In genomic region chr20:841568-842546, GRCh38 we compare ENCODE assay signal across 2 cellular contexts.
TF ChIP-seq lines count a peak whose summit lies in the region.

No MANE protein-coding gene starts in this region.

TF ChIP-seq in A549, 52 proteins besides CTCF, POLR2A, EP300 and RAD21 (continued from another document):
- TF ChIP-seq EHF (CRISPR knock-in tag; IDR thresholded peaks at IDR 0.05) (no peak), MAFK (IDR thresholded peaks at IDR 0.05; ENCODE audit: partially characterized antibody) (no peak), HDAC2 (IDR thresholded peaks at IDR 0.05) (no peak), SREBF2 (IDR thresholded peaks at IDR 0.05) (no peak), ZNF302 (CRISPR knock-in tag; IDR thresholded peaks at IDR 0.05) (no peak), EHMT2 (IDR thresholded peaks at IDR 0.05; ENCODE audit: low read depth) (no peak)

TF ChIP-seq in HCT116, 20 proteins besides CTCF, POLR2A, EP300 and RAD21 (continued from another document):
- TF ChIP-seq REST (IDR thresholded peaks at IDR 0.05; ENCODE audit: low read depth) (no peak), ATF3 (IDR thresholded peaks at IDR 0.05) (no peak), MAX (IDR thresholded peaks at IDR 0.05) (peak; percentile 25; the same call in 1 of the 2 replicates), YY1 (IDR thresholded peaks at IDR 0.05; ENCODE audit: extremely low read depth, insufficient replicate concordance, low read depth, low read length) (no peak), JUND (IDR thresholded peaks at IDR 0.05) (no peak), SP1 (IDR thresholded peaks at IDR 0.05; ENCODE audit: low read depth) (peak; percentile 75), ELF1 (IDR thresholded peaks at IDR 0.05; ENCODE audit: borderline replicate concordance, low read depth) (no peak), TCF7L2 (IDR thresholded peaks at IDR 0.05; ENCODE audit: borderline replicate concordance, extremely low read depth, insufficient read depth, insufficient read length) (peak; percentile 37), SIN3A (IDR thresholded peaks at IDR 0.05; ENCODE audit: low read depth) (peak; percentile 61; the same call in 1 of the 2 replicates), CEBPB (IDR thresholded peaks at IDR 0.05; ENCODE audit: low read depth) (peak; percentile 88), EZH2 (IDR thresholded peaks at IDR 0.05) (no peak), ZFX (IDR thresholded peaks at IDR 0.05) (no peak)
